10 cellular contexts compared by ENCODE assay signal in genomic region chr19:29940971-29941585, GRCh38. TPM values are rescaled to one million over a fixed set of nuclear protein-coding genes. Genes with fewer than 3 reads are reported as not detected.
A peak's percentile ranks its signal among the peaks of the same experiment; 100 is the strongest.
DNase-seq lines count a peak whose midpoint lies in the region; ATAC-seq, FAIRE-seq and TF ChIP-seq lines count a peak whose summit lies in the region.
"Had no signal": no experiment of that assay in that cellular context is flagged by ENCODE, and none has a peak within 500 bp of the region (broad histone marks: within the 10 kb centered on the region; RNA-seq: fewer than 3 reads in every experiment).

No MANE protein-coding gene starts in this region.

- H3K27ac ChIP-seq in K562 (ENCODE audit: extremely low read depth, low read depth, low read length) (no peak overlapping the region), neural cell (ENCODE audit: low read length) (no peak overlapping the region)

- TF ChIP-seq POLR2A in K562 (conservative IDR thresholded peaks at IDR 0.05) = no peak

- no peak for FAIRE-seq in K562 (lab: Jason Lieb, UNC)
- FAIRE-seq in frontal cortex (lab: Jason Lieb, UNC) = no peak
- FAIRE-seq: A204.1, G401.6 had no signal

- peak overlapping the region; percentile 81 for H3K4me2 ChIP-seq in Loucy (ENCODE audit: low read depth, low read length, poor library complexity, severe bottlenecking)
- peak overlapping the region; percentile 7; the same call in 1 of the 2 replicates for H3K4me2 ChIP-seq in K562 (ENCODE audit: insufficient read depth, low read length)
- H3K4me2 ChIP-seq in neural cell (ENCODE audit: low read length) = no peak overlapping the region

- H3K4me1 ChIP-seq in Loucy (ENCODE audit: insufficient read depth, low read length, poor library complexity, severe bottlenecking) = peaks cover 35% of the 10 kb centered on the region
- peaks cover 7 to 11% of the 10 kb centered on the region in 2 experiments; a peak in 3 of 5 replicates for H3K4me1 ChIP-seq in K562 (replicated peaks in 1 of 2; ENCODE audit: control insufficient read depth in 2 of 2, insufficient read depth in 2 of 2, low read length in 2 of 2)

- CTCF ChIA-PET in K562 (lab: Yijun Ruan, JAX; ENCODE audit: low intra/inter-chr PET ratio) = no interaction called here

- H3K27me3 ChIP-seq in Loucy (ENCODE audit: insufficient read depth, low read length, poor library complexity, severe bottlenecking) (no peaks in the 10 kb centered on the region), K562 (ENCODE audit: control insufficient read depth in 2 of 2, insufficient read depth in 2 of 2, low read length in 2 of 2) (no peaks in the 10 kb centered on the region), neural cell (ENCODE audit: insufficient read depth, low read depth, low read length) (no peaks in the 10 kb centered on the region)

- intact Hi-C loops in K562 (cut with micrococcal nuclease) = loop anchor here (5.0 kb wide), 1 partner anchor 49 kb away; no protein-coding TSS in a partner anchor

- H3K79me2 ChIP-seq in Loucy (ENCODE audit: insufficient read depth, low read length) (peaks cover 37% of the 10 kb centered on the region), K562 (ENCODE audit: control insufficient read depth, insufficient read depth, low read length) (peaks cover 40% of the 10 kb centered on the region), neural cell (replicated peaks; ENCODE audit: insufficient read depth, low read length) (peaks cover 21% of the 10 kb centered on the region)

- no peak for TF ChIP-seq CTCF in Loucy (conservative IDR thresholded peaks at IDR 0.05; ENCODE audit: low read length)
- no peak for TF ChIP-seq CTCF in K562 (IDR thresholded peaks at IDR 0.05 in 2 of 3, conservative IDR thresholded peaks at IDR 0.05 in 1 of 3; ENCODE audit: insufficient read depth in 2 of 3, low read depth in 1 of 3, low read length in 3 of 3)
- TF ChIP-seq CTCF in neural cell (IDR thresholded peaks at IDR 0.05; ENCODE audit: poor library complexity, severe bottlenecking) = no peak

- no peaks in the 10 kb centered on the region for H3K9me1 ChIP-seq in K562 (ENCODE audit: control insufficient read depth, insufficient read depth, low read length)

- BruUV-seq in K562 (replicated peaks; lab: Mats Ljungman, UMichigan) = no TSS peak

- H4K20me1 ChIP-seq in Loucy (ENCODE audit: insufficient read depth, low read length, poor library complexity, severe bottlenecking) (peaks cover 35% of the 10 kb centered on the region), K562 (replicated peaks; ENCODE audit: control insufficient read depth, insufficient read depth, low read length) (peaks cover 4% of the 10 kb centered on the region; the same call in 1 of the 2 replicates), neural cell (ENCODE audit: insufficient read depth) (no peaks in the 10 kb centered on the region)

- in situ Hi-C loops in K562 (cut with MboI) = no loop called here

- peaks cover 4% of the 10 kb centered on the region; the same call in 1 of the 2 replicates for H3K9me3 ChIP-seq in Loucy (ENCODE audit: insufficient read depth, low read depth, low read length)
- H3K9me3 ChIP-seq in K562 (replicated peaks; ENCODE audit: control insufficient read depth, insufficient read depth, low read depth, low read length) = no peaks in the 10 kb centered on the region
- H3K9me3 ChIP-seq in neural cell (ENCODE audit: low read length) = no peaks in the 10 kb centered on the region

- no peak for ATAC-seq in K562

- H3F3A ChIP-seq in Loucy (ENCODE audit: low read depth) (no peaks in the 10 kb centered on the region), neural cell (ENCODE audit: insufficient read depth, low read length, poor library complexity, severe bottlenecking) (no peaks in the 10 kb centered on the region)

- 67% methylated on average over 9 of the region's 9 CpGs for WGBS in K562 (ENCODE audit: insufficient coverage, low coverage, missing lambda C conversion rate)

- POLR2A ChIA-PET in K562 (lab: Yijun Ruan, JAX) = interaction anchor here (0.5 to 1.5 kb wide), 4 partner anchors 10 to 22 kb away, joined by 3 to 7 read pairs (median 4); no protein-coding TSS in a partner anchor

- H3K9ac ChIP-seq in Loucy (ENCODE audit: low read depth, low read length, poor library complexity, severe bottlenecking) (peak overlapping the region; percentile 61), K562 (ENCODE audit: insufficient read depth in 1 of 2, low read depth in 2 of 2, low read length in 2 of 2) (peak overlapping the region in 1 of 2 experiments; percentile 21; a peak in 2 of 4 replicates), neural cell (ENCODE audit: low read length) (no peak overlapping the region)

- TF ChIP-seq EP300 in K562 (IDR thresholded peaks at IDR 0.05; ENCODE audit: low read length) (no peak), neural cell (conservative IDR thresholded peaks at IDR 0.05; ENCODE audit: poor library complexity, severe bottlenecking) (no peak)

- H3K4me3 ChIP-seq in Loucy (ENCODE audit: low read length, poor library complexity, severe bottlenecking) = peak overlapping the region; percentile 98
- no peak overlapping the region for H3K4me3 ChIP-seq in K562
- peak overlapping the region; percentile 97 for H3K4me3 ChIP-seq in neural cell (ENCODE audit: low read length)

- no peaks in the 10 kb centered on the region; the same call in 1 of the 2 replicates for H3K36me3 ChIP-seq in Loucy (ENCODE audit: insufficient read depth, low read length)
- H3K36me3 ChIP-seq in K562 (ENCODE audit: control insufficient read depth, insufficient read depth, low read length) = no peaks in the 10 kb centered on the region
- H3K36me3 ChIP-seq in neural cell (ENCODE audit: insufficient read depth, low read length) = no peaks in the 10 kb centered on the region

- TF ChIP-seq RAD21 in K562 (CRISPR knock-in tag; conservative IDR thresholded peaks at IDR 0.05 in 1 of 2, IDR thresholded peaks at IDR 0.05 in 1 of 2) = no peak
- no peak for TF ChIP-seq RAD21 in neural cell (conservative IDR thresholded peaks at IDR 0.05)

- H2AFZ ChIP-seq in Loucy (ENCODE audit: low read length) (no peak overlapping the region), K562 (ENCODE audit: low read depth, low read length) (peak overlapping the region; percentile 95), neural cell (ENCODE audit: low read depth, low read length) (no peak overlapping the region)

- H3K9me2 ChIP-seq in Loucy (replicated peaks; ENCODE audit: low read depth, low read length) = no peaks in the 10 kb centered on the region
- H3K9me2 ChIP-seq in neural cell (ENCODE audit: insufficient read depth, low read length) = no peaks in the 10 kb centered on the region

- DNase-seq in NCI-H748 (lab: John Stamatoyannopoulos, UW; ENCODE audit: unreplicated experiment) = peak; percentile 20
- no peak for DNase-seq in NCI-H748 treated with DMSO at 0.1 percent for 48 hours (lab: John Stamatoyannopoulos, UW)
- DNase-seq in K562 (ENCODE audit: extremely low read depth in 1 of 4, low spot score in 3 of 4) = no peak
- no peak for DNase-seq in EL
- no peak for DNase-seq in frontal cortex (ENCODE audit: low spot score in 2 of 2)
- no peak for DNase-seq in activated effector memory CD4-positive, alpha-beta T cell treated with Interleukin-2 at 50 U/mL for 16 hours

TF ChIP-seq in K562, 482 proteins besides CTCF, POLR2A, EP300 and RAD21:
- TF ChIP-seq SRSF3 (IDR thresholded peaks at IDR 0.05; ENCODE audit: insufficient read depth, low read length) = no peak
- TF ChIP-seq PREB (CRISPR knock-in tag; IDR thresholded peaks at IDR 0.05) = no peak
- TF ChIP-seq FIP1L1 (IDR thresholded peaks at IDR 0.05; ENCODE audit: low read depth, low read length, poor library complexity, severe bottlenecking) = no peak
TF ChIP-seq in K562: peak in this region for 0.

TF ChIP-seq in neural cell, 6 proteins besides CTCF, POLR2A, EP300 and RAD21 (continues in another document):
- no peak for TF ChIP-seq MXI1 (conservative IDR thresholded peaks at IDR 0.05; ENCODE audit: poor library complexity, severe bottlenecking)
- TF ChIP-seq SMC3 (conservative IDR thresholded peaks at IDR 0.05; ENCODE audit: poor library complexity) = no peak
- TF ChIP-seq EZH2 (IDR thresholded peaks at IDR 0.05; ENCODE audit: borderline replicate concordance, insufficient read depth, low read length, poor library complexity, severe bottlenecking) = no peak

RNA-seq across cellular contexts. Expression of gene URI1, which starts 1.0 kb away (rescaled TPM):
- total RNA-seq in K562 (2011; cell fraction: chromatin; rRNA removed; ENCODE audit: low replicate concordance) = 23.1 and 114 TPM in 2 replicates
- 15.7 and 23.2 TPM in 2 replicates for total RNA-seq in K562 (2011; cell fraction: nucleolus; rRNA removed)
- 37.5 and 49.5 TPM in 2 replicates for total RNA-seq in K562 (2011; cell fraction: nucleoplasm; rRNA removed)
- total RNA-seq in K562 (2014; rRNA removed) (50.9 and 61.3 TPM in 2 replicates), K562 (2014; rRNA removed; fragmentation: Illumina TruSeq; extraction: Trizol) (87.4 and 99.1 TPM in 2 replicates), K562 (2015; rRNA removed; fragmentation: Illumina TruSeq; extraction: Trizol) (79.8 and 83.2 TPM in 2 replicates), K562 (2021) (61.5 and 63.9 TPM in 2 replicates), frontal cortex (117 TPM)
- polyA plus RNA-seq in K562 (2011; rRNA removed) (71.8 and 83.5 TPM in 2 replicates), K562 (2014; fragmentation: Illumina TruSeq; extraction: Trizol) (67.9 and 78.2 TPM in 2 replicates), K562 (2014; fragmentation: Nextera tagmentation; extraction: Ambion mirVana) (10 to 100 TPM; 16.9 to 19.8 TPM), K562 (2014; rRNA removed) (50.6 and 56.7 TPM in 2 replicates), neural cell (43.8 and 55.4 TPM in 2 replicates)
- polyA plus RNA-seq in K562 (2011; cell fraction: cytosol; rRNA removed) = 12.0 and 34.1 TPM in 2 replicates
- 44.6 and 76.9 TPM in 2 replicates for polyA plus RNA-seq in K562 (2011; cell fraction: nucleus; rRNA removed)
- polyA plus RNA-seq in K562 (2012) = 56.1 and 58.5 TPM in 2 replicates
- 190 and 200 TPM in 2 replicates for polyA minus RNA-seq in K562 (2011; rRNA and poly(A)+ RNA removed)
- polyA minus RNA-seq in K562 (2011; cell fraction: cytosol; rRNA and poly(A)+ RNA removed) = 36.9 and 45.0 TPM in 2 replicates
- 52.9 and 97.6 TPM in 2 replicates for polyA minus RNA-seq in K562 (2011; cell fraction: nucleus; rRNA and poly(A)+ RNA removed)
- polyA minus RNA-seq in neural cell = 93.2 and 104 TPM in 2 replicates
